In genomic region chr6:153435787-153436186, GRCh38 we compare ENCODE assay signal across 1 cellular context.
TF ChIP-seq lines count a peak whose summit lies in the region.

No MANE protein-coding gene starts in this region.

TF ChIP-seq in K562, 482 proteins besides CTCF, POLR2A, EP300 and RAD21:
- TF ChIP-seq GTF2E2 (tag; IDR thresholded peaks at IDR 0.05) (no peak), ZBTB49 (CRISPR knock-in tag; IDR thresholded peaks at IDR 0.05; ENCODE audit: borderline replicate concordance) (no peak), SMARCA4 (IDR thresholded peaks at IDR 0.05) (no peak), MCM5 (IDR thresholded peaks at IDR 0.05; ENCODE audit: low read depth) (no peak)
